1 cellular context compared by ENCODE assay signal in the genomic region with DNA sequence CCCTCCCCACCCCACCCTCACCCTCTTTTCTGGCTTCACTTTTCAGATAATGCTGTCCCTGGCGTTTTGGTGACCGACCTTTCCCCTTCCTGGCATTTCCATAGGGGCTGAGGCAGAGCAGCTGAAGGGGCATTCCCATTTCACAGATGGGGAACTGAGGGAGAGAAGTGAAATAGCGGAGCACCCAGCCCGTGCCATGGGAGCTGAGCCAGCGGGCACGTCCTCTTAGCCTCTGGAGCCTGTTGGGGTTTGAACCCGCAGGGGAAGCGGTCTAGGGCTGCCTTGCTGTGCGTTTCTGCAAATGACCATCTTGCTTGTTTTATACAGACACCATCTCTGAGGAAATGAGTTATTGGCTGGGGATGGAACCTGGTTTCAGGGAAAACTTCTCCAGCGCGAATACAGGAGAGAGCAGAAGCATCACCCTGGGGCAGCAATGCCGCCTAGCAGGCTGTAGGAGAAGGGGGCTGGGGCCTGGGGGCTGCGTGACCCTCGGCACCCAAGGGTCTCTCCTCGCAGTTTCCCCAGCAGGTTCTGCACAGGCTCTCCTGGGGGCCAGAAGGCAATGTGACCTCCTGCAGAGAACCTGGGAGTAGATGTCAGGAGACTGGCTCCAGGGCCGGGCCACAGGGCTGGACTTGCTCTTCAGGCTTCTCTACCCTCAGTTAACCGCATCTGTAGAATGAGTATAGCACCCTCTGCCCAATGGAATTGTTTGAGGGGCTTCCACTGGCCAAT.
TF ChIP-seq lines count a peak whose summit lies in the region.

No MANE protein-coding gene starts in this region.

TF ChIP-seq in IMR-90, 13 proteins besides CTCF, POLR2A, EP300 and RAD21:
- TF ChIP-seq FOS (IDR thresholded peaks at IDR 0.05; ENCODE audit: low read depth, low read length) (no peak), RFX5 (IDR thresholded peaks at IDR 0.05; ENCODE audit: low read depth, low read length) (no peak), SMC3 (IDR thresholded peaks at IDR 0.05; ENCODE audit: low read depth, low read length) (no peak), RCOR1 (IDR thresholded peaks at IDR 0.05; ENCODE audit: insufficient replicate concordance, low read length) (no peak), MXI1 (IDR thresholded peaks at IDR 0.05; ENCODE audit: borderline replicate concordance, low read depth, low read length) (no peak), NFE2L2 (IDR thresholded peaks at IDR 0.05; ENCODE audit: low read depth, low read length) (no peak), MAFK (IDR thresholded peaks at IDR 0.05; ENCODE audit: low read depth, low read length) (no peak), BHLHE40 (IDR thresholded peaks at IDR 0.05; ENCODE audit: low read depth, low read length) (no peak), CHD1 (IDR thresholded peaks at IDR 0.05; ENCODE audit: low read depth, low read length) (no peak), MAZ (IDR thresholded peaks at IDR 0.05; ENCODE audit: borderline replicate concordance, low read depth, low read length) (no peak), CEBPB (IDR thresholded peaks at IDR 0.05; ENCODE audit: low read depth, low read length) (no peak)
- TF ChIP-seq, protein P1, sequence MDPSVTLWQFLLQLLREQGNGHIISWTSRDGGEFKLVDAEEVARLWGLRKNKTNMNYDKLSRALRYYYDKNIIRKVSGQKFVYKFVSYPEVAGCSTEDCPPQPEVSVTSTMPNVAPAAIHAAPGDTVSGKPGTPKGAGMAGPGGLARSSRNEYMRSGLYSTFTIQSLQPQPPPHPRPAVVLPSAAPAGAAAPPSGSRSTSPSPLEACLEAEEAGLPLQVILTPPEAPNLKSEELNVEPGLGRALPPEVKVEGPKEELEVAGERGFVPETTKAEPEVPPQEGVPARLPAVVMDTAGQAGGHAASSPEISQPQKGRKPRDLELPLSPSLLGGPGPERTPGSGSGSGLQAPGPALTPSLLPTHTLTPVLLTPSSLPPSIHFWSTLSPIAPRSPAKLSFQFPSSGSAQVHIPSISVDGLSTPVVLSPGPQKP (IDR thresholded peaks at IDR 0.05; ENCODE audit: borderline replicate concordance, low read depth, low read length) = no peak
- TF ChIP-seq, protein P2, sequence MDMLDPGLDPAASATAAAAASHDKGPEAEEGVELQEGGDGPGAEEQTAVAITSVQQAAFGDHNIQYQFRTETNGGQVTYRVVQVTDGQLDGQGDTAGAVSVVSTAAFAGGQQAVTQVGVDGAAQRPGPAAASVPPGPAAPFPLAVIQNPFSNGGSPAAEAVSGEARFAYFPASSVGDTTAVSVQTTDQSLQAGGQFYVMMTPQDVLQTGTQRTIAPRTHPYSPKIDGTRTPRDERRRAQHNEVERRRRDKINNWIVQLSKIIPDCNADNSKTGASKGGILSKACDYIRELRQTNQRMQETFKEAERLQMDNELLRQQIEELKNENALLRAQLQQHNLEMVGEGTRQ (IDR thresholded peaks at IDR 0.05; ENCODE audit: low read depth, low read length) = no peak
TF ChIP-seq in IMR-90: peak in this region for 0.
